In genomic region chr19:2542341-2543069, GRCh38 we compare ENCODE assay signal across 9 cellular contexts.
DNase-seq lines count a peak whose midpoint lies in the region; ATAC-seq, FAIRE-seq and TF ChIP-seq lines count a peak whose summit lies in the region.
"Had no signal": no experiment of that assay in that cellular context is flagged by ENCODE, and none has a peak within 500 bp of the region (broad histone marks: within the 10 kb centered on the region; RNA-seq: fewer than 3 reads in every experiment).

No MANE protein-coding gene starts in this region.

- no peak overlapping the region for H2AFZ ChIP-seq in OCI-LY7 (ENCODE audit: low read length)

- ATAC-seq in GM21390 (IDR thresholded peaks at IDR 0.05; ENCODE audit: unreplicated experiment), result no peak
- ATAC-seq in stimulated activated naive B cell treated with anti-CD40 and anti-IgM and Interleukin-4, amounts not matched to agents 10 μg/mL and 1 μg/mL and 100 μg/mL, for 72 hours (replicated peaks), result no peak

- H3K27ac ChIP-seq in SJCRH30 (peak overlapping the region; percentile 38; the same call in 1 of the 2 replicates), left ventricle myocardium inferior (replicated peaks) (peak overlapping the region; percentile 96), OCI-LY7 (ENCODE audit: low read depth, low read length, poor library complexity, severe bottlenecking) (no peak overlapping the region)

- H3K9me3 Mint-ChIP-seq in stimulated activated naive B cell treated with anti-CD40 and anti-IgM and Interleukin-4, amounts not matched to agents 10 μg/mL and 1 μg/mL and 100 μg/mL, for 72 hours, result no peaks in the 10 kb centered on the region

- H3K36me3 ChIP-seq in SJCRH30 (no peaks in the 10 kb centered on the region), left ventricle myocardium inferior (no peaks in the 10 kb centered on the region), OCI-LY7 (ENCODE audit: insufficient read depth, low read length) (no peaks in the 10 kb centered on the region)

- H3K4me1 ChIP-seq in SJCRH30 (peaks cover 27% of the 10 kb centered on the region), left ventricle myocardium inferior (peaks cover 76% of the 10 kb centered on the region), OCI-LY7 (ENCODE audit: insufficient read depth, low read length, poor library complexity, severe bottlenecking) (peaks cover 25% of the 10 kb centered on the region)

- CTCF ChIA-PET in OCI-LY7 (lab: Charles Lee; ENCODE audit: unreplicated experiment), result no interaction called here

- no peaks in the 10 kb centered on the region for H3K79me2 ChIP-seq in OCI-LY7 (ENCODE audit: insufficient read depth, low read depth, low read length)

- no peaks in the 10 kb centered on the region for H3K27me3 ChIP-seq in SJCRH30
- H3K27me3 ChIP-seq in left ventricle myocardium inferior (ENCODE audit: low read depth), result no peaks in the 10 kb centered on the region

- no peaks in the 10 kb centered on the region for H4K20me1 ChIP-seq in OCI-LY7 (ENCODE audit: insufficient read depth, low read length)

- intact Hi-C loops in left ventricle myocardium inferior (cut with micrococcal nuclease) (loop anchor here (5.0 kb wide), 1 partner anchor 65 kb away; the partner anchor contains the start of gene GADD45B), OCI-LY7 (cut with micrococcal nuclease; ENCODE audit: unreplicated experiment) (no loop called here)

- peak overlapping the region; percentile 20; the same call in 1 of the 2 replicates for H3K4me3 ChIP-seq in SJCRH30
- peak overlapping the region; percentile 54 for H3K4me3 ChIP-seq in left ventricle myocardium inferior
- H3K4me3 ChIP-seq in skeletal muscle cell (ENCODE audit: low read depth, low read length), result no peak overlapping the region
- H3K4me3 ChIP-seq in OCI-LY7 (ENCODE audit: low read depth, low read length, poor library complexity, severe bottlenecking), result no peak overlapping the region

- POLR2A ChIA-PET in OCI-LY7 (lab: Charles Lee), result interaction anchor here (0.5 kb wide), 1 partner anchor 11 kb away, joined by 3 read pairs; no protein-coding TSS in a partner anchor

- no peak overlapping the region for H3K4me3 Mint-ChIP-seq in stimulated activated naive B cell treated with anti-CD40 and anti-IgM and Interleukin-4, amounts not matched to agents 10 μg/mL and 1 μg/mL and 100 μg/mL, for 72 hours

- DNase-seq in GM12891 (ENCODE audit: insufficient read length, low spot score) (no peak), SJCRH30 (peak; percentile 75 to 84), left ventricle myocardium inferior (peak; percentile 20), skeletal muscle cell (ENCODE audit: low read depth) (peak; percentile 72), OCI-LY7 (ENCODE audit: low spot score) (no peak), anterior cingulate cortex (lab: John Stamatoyannopoulos, UW) (no peak)
- no peak for DNase-seq in stimulated activated naive B cell treated with anti-CD40 and anti-IgM and Interleukin-4, amounts not matched to agents 10 μg/mL and 1 μg/mL and 100 μg/mL, for 72 hours

- H3K9me2 ChIP-seq in OCI-LY7 (ENCODE audit: insufficient read depth, low read length), result no peaks in the 10 kb centered on the region

- H3K4me1 Mint-ChIP-seq in stimulated activated naive B cell treated with anti-CD40 and anti-IgM and Interleukin-4, amounts not matched to agents 10 μg/mL and 1 μg/mL and 100 μg/mL, for 72 hours, result peaks cover 32 to 56% of the 10 kb centered on the region in 2 donors

- H3K9me3 ChIP-seq in SJCRH30 (replicated peaks) (no peaks in the 10 kb centered on the region), left ventricle myocardium inferior (replicated peaks) (no peaks in the 10 kb centered on the region), OCI-LY7 (ENCODE audit: low read length) (no peaks in the 10 kb centered on the region)

- TF ChIP-seq CTCF in left ventricle myocardium inferior (IDR thresholded peaks at IDR 0.05; ENCODE audit: borderline replicate concordance) (no peak), OCI-LY7 (conservative IDR thresholded peaks at IDR 0.05; ENCODE audit: low read length) (no peak)

- no peaks in the 10 kb centered on the region for H3K27me3 Mint-ChIP-seq in stimulated activated naive B cell treated with anti-CD40 and anti-IgM and Interleukin-4, amounts not matched to agents 10 μg/mL and 1 μg/mL and 100 μg/mL, for 72 hours

- no peak overlapping the region for H3K4me2 ChIP-seq in OCI-LY7 (ENCODE audit: low read length)

- BruUV-seq in OCI-LY7 (replicated peaks; lab: Mats Ljungman, UMichigan), result no TSS peak

- peaks cover 2 to 4% of the 10 kb centered on the region in 2 donors for H3K36me3 Mint-ChIP-seq in stimulated activated naive B cell treated with anti-CD40 and anti-IgM and Interleukin-4, amounts not matched to agents 10 μg/mL and 1 μg/mL and 100 μg/mL, for 72 hours

- peak; percentile 81 for FAIRE-seq in GM12891 (lab: Jason Lieb, UNC)
- FAIRE-seq: HTR-8/SVneo had no signal

- TF ChIP-seq POLR2A in GM12891 (IDR thresholded peaks at IDR 0.05; ENCODE audit: low read depth, low read length), result no peak

- H3K27ac Mint-ChIP-seq in stimulated activated naive B cell treated with anti-CD40 and anti-IgM and Interleukin-4, amounts not matched to agents 10 μg/mL and 1 μg/mL and 100 μg/mL, for 72 hours, result no peak overlapping the region

TF ChIP-seq in GM12891, 5 proteins besides CTCF, POLR2A, EP300 and RAD21:
- no peak for TF ChIP-seq SPI1 (IDR thresholded peaks at IDR 0.05; ENCODE audit: low read depth, low read length)
- no peak for TF ChIP-seq POLR2AphosphoS5 (IDR thresholded peaks at IDR 0.05; ENCODE audit: low read depth, low read length)
- TF ChIP-seq TAF1 (IDR thresholded peaks at IDR 0.05; ENCODE audit: low read depth, low read length), result no peak
- no peak for TF ChIP-seq POU2F2 (IDR thresholded peaks at IDR 0.05; ENCODE audit: low read depth, low read length)
- no peak for TF ChIP-seq PAX5 (IDR thresholded peaks at IDR 0.05; ENCODE audit: insufficient read depth, low read length, severe bottlenecking)
TF ChIP-seq in GM12891: peak in this region for 0.

Comparison
In these comparisons a context has a peak if more than half of its experiments do, and no peak if none do; other contexts are left out.
1. DNase-seq: peak in SJCRH30 (2 of 2), left ventricle myocardium inferior (single experiment) and skeletal muscle cell (single experiment); none in GM12891 (single experiment), OCI-LY7 (single experiment), anterior cingulate cortex (0 of 58) and stimulated activated naive B cell treated with anti-CD40 and anti-IgM and Interleukin-4, amounts not matched to agents 10 μg/mL and 1 μg/mL and 100 μg/mL, for 72 hours (single experiment).
2. H3K4me3 ChIP-seq: peak in SJCRH30 (single experiment) and left ventricle myocardium inferior (single experiment); none in skeletal muscle cell (single experiment) and OCI-LY7 (single experiment).